In the genomic region with DNA sequence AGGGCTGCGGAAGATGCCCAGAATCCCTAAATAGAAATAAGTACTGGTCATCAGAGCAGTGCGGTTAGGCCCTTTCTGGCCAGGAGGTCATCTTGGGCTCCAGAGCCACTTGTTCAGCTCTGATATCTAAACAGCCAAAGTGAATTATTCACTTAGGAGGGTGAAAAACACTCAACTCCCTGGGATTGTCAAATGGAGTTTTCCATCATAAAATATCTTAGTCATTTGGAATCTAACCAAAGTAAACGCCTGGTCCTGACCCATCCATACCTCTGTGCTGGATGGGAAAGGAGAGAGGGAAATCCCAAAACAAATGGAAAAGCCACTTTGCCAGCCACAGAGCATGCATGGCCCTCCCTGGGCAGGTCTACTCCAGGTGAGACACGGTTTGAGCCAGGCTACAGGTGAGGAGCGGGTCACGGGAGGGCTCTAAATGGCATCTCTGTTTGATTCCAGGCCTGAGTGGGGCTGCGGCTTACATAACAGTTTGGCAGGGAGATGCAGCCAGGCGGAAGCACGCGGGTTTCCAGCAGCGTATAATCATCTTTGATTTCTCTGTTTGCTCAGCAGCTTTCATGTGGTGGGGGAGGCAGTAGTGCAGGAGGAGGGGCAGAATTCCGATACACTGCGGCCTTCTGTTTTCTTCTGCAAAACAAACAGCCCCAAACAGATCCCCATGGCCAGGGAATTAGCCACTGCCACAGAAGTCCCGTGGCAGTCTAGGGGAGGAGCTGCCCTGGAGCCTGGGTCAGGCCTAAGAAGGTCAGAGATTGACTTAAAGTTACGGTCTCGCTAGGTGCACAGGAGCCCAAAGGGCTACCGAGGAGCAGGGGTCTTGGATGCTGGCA, we compare ENCODE assay signal across 10 cellular contexts. TPM values are rescaled to one million over a fixed set of nuclear protein-coding genes. Genes with fewer than 3 reads are reported as not detected.
DNase-seq lines count a peak whose midpoint lies in the region; ATAC-seq and TF ChIP-seq lines count a peak whose summit lies in the region.
"Had no signal": no experiment of that assay in that cellular context is flagged by ENCODE, and none has a peak within 500 bp of the region (broad histone marks: within the 10 kb centered on the region; RNA-seq: fewer than 3 reads in every experiment).

No MANE protein-coding gene starts in this region.

- intact Hi-C loops in body of pancreas (cut with DNase I) (no loop called here), left colon (cut with DNase I, micrococcal nuclease) (no loop called here)

- TF ChIP-seq CTCF in body of pancreas (IDR thresholded peaks at IDR 0.05), result peak in 1 of 7 experiments; percentile 6

- TF ChIP-seq POLR2A in body of pancreas (IDR thresholded peaks at IDR 0.05), result no peak

- no peaks in the 10 kb centered on the region for H3K36me3 ChIP-seq in body of pancreas (replicated peaks in 1 of 2; ENCODE audit: insufficient read depth in 1 of 2, low read depth in 2 of 2)

- H3K27ac ChIP-seq in body of pancreas, result peak overlapping the region; percentile 47 to 76 (median 72)
- H3K27ac ChIP-seq in temporal lobe (ENCODE audit: low read depth, low read length), result peak overlapping the region; percentile 88
- H3K27ac ChIP-seq: epithelial cell of prostate had no signal

- no peaks in the 10 kb centered on the region for H3K9me3 ChIP-seq in body of pancreas

- H3K4me1 ChIP-seq in body of pancreas, result peaks cover 33% of the 10 kb centered on the region

- DNase-seq in NCI-H1092 (lab: John Stamatoyannopoulos, UW) (peak; percentile 10), NCI-H1092 treated with DMSO at 0.1 percent for 48 hours (lab: John Stamatoyannopoulos, UW) (no peak), body of pancreas (peak; percentile 69 to 86 (median 80)), left colon (peak; percentile 35 to 62), NCI-H446 treated with DMSO at 0.1 percent for 48 hours (lab: John Stamatoyannopoulos, UW) (no peak)
- DNase-seq: activated CD4-positive, alpha-beta T cell treated with anti-CD3 and anti-CD28 coated beads for 48 hours had no signal

- no peaks in the 10 kb centered on the region for H3K27me3 ChIP-seq in body of pancreas

- ATAC-seq in body of pancreas (peak; percentile 92), left colon (peak; percentile 90), GM21447 (IDR thresholded peaks at IDR 0.05; ENCODE audit: unreplicated experiment) (no peak), GM19328 (IDR thresholded peaks at IDR 0.05; ENCODE audit: unreplicated experiment) (no peak)

- no peak overlapping the region for H3K4me3 ChIP-seq in body of pancreas

- 23 to 32% methylated on average over 9 to 17 of the region's 17 CpGs for WGBS in body of pancreas, 2 donors

RNA-seq across cellular contexts. Expression of gene ZNF648, which starts 59.1 kb away (rescaled TPM):
- 1 to 10 TPM in 1 of 2 donors, not detected in 1; 1.8 TPM for total RNA-seq in body of pancreas
- total RNA-seq in left colon, result not detected
- 0.25 TPM for total RNA-seq in temporal lobe

Comparison
In these comparisons a context has a peak if more than half of its experiments do, and no peak if none do; other contexts are left out.
1. DNase-seq: peak in NCI-H1092 (single experiment), body of pancreas (4 of 4) and left colon (2 of 2); none in NCI-H1092 treated with DMSO at 0.1 percent for 48 hours (single experiment) and NCI-H446 treated with DMSO at 0.1 percent for 48 hours (single experiment).
2. ATAC-seq: peak in body of pancreas (single experiment) and left colon (single experiment); none in GM21447 (single experiment) and GM19328 (single experiment).